Comparison of ENCODE assay signal across 32 cellular contexts in genomic region chr20:34443546-34443945, GRCh38.
"Had no signal": no experiment of that assay in that cellular context is flagged by ENCODE, and none has a peak within 500 bp of the region (broad histone marks: within the 10 kb centered on the region; RNA-seq: fewer than 3 reads in every experiment).

No MANE protein-coding gene starts in this region.

- H3K9me3 Mint-ChIP-seq: activated CD4-positive, alpha-beta memory T cell treated with anti-CD3 and anti-CD28 coated beads, Interleukin-2, amount 10 ng/mL, durations not matched to agents 7 days and 5 days; activated naive CD4-positive, alpha-beta T cell treated with anti-CD3 and anti-CD28 coated beads, Interleukin-2, amount 10 ng/mL, durations not matched to agents 7 days and 5 days; activated naive CD8-positive, alpha-beta T cell treated with anti-CD3 and anti-CD28 coated beads, Interleukin-2, amount 50 U/mL, for 24 hours; brain had no signal

- H3K4me1 Mint-ChIP-seq: activated CD8-positive, alpha-beta memory T cell treated with anti-CD3 and anti-CD28 coated beads, Interleukin-2, amount 10 ng/mL, durations not matched to agents 7 days and 5 days; activated naive CD4-positive, alpha-beta T cell treated with anti-CD3 and anti-CD28 coated beads, Interleukin-2, amount 10 ng/mL, durations not matched to agents 7 days and 5 days; brain had no signal

- DNase-seq: activated CD4-positive, alpha-beta memory T cell treated with anti-CD3 and anti-CD28 coated beads, Interleukin-2, amount 10 ng/mL, durations not matched to agents 7 days and 5 days; activated CD4-positive, alpha-beta T cell treated with anti-CD3 and anti-CD28 coated beads for 1 hour; activated CD4-positive, alpha-beta T cell treated with anti-CD3 and anti-CD28 coated beads for 48 hours; activated CD4-positive, CD25-positive, alpha-beta regulatory T cell; activated CD8-positive, alpha-beta memory T cell treated with anti-CD3 and anti-CD28 coated beads for 24 hours; activated CD8-positive, alpha-beta memory T cell treated with anti-CD3 and anti-CD28 coated beads, Interleukin-2, amount 10 ng/mL, durations not matched to agents 7 days and 5 days; activated CD8-positive, alpha-beta memory T cell treated with anti-CD3 and anti-CD28 coated beads, Interleukin-2, amount 50 U/mL, for 48 hours; activated effector memory CD4-positive, alpha-beta T cell treated with Interleukin-2 at 50 U/mL for 16 hours; activated naive CD4-positive, alpha-beta T cell treated with anti-CD3 and anti-CD28 coated beads, Interleukin-2, amount 10 ng/mL, durations not matched to agents 7 days and 5 days; activated naive CD8-positive, alpha-beta T cell treated with anti-CD3 and anti-CD28 coated beads, Interleukin-2, amount 50 U/mL, for 24 hours; activated T-cell treated with anti-CD3 and anti-CD28 coated beads, Interleukin-2, amount 50 U/mL, for 48 hours; anterior cingulate cortex; caudate nucleus; MM.1S; MV-4-11; NCI-H1092; NCI-H1436 treated with DMSO at 0.1 percent for 48 hours; NCI-H1694 treated with DMSO at 0.1 percent for 48 hours; NCI-H2029; NCI-H345; NCI-H524 treated with DMSO at 0.1 percent for 48 hours; NCI-H748 treated with DMSO at 0.1 percent for 48 hours; NK-92 treated with Interleukin-12 subunit alpha and Interleukin-12 subunit beta, amount 100 ng/mL, for 24 hours; PC-3; SIG-M5; SW 1271; T-helper 1 cell; T-helper 2 cell; T-helper 9 cell had no signal

- H3K27me3 Mint-ChIP-seq: activated CD4-positive, alpha-beta memory T cell treated with anti-CD3 and anti-CD28 coated beads, Interleukin-2, amount 10 ng/mL, durations not matched to agents 7 days and 5 days; activated CD8-positive, alpha-beta memory T cell treated with anti-CD3 and anti-CD28 coated beads, Interleukin-2, amount 10 ng/mL, durations not matched to agents 7 days and 5 days; activated naive CD4-positive, alpha-beta T cell treated with anti-CD3 and anti-CD28 coated beads, Interleukin-2, amount 10 ng/mL, durations not matched to agents 7 days and 5 days; activated naive CD8-positive, alpha-beta T cell; activated naive CD8-positive, alpha-beta T cell treated with anti-CD3 and anti-CD28 coated beads, Interleukin-2, amount 50 U/mL, for 24 hours; brain had no signal

- ATAC-seq: activated CD8-positive, alpha-beta memory T cell treated with anti-CD3 and anti-CD28 coated beads, Interleukin-2, amount 10 ng/mL, durations not matched to agents 7 days and 5 days; activated naive CD8-positive, alpha-beta T cell treated with anti-CD3 and anti-CD28 coated beads, Interleukin-2, amount 50 U/mL, for 24 hours; PC-3; Right ventricle myocardium inferior had no signal

- H3K27ac Mint-ChIP-seq: activated CD4-positive, alpha-beta memory T cell treated with anti-CD3 and anti-CD28 coated beads, Interleukin-2, amount 10 ng/mL, durations not matched to agents 7 days and 5 days; activated CD8-positive, alpha-beta memory T cell treated with anti-CD3 and anti-CD28 coated beads, Interleukin-2, amount 10 ng/mL, durations not matched to agents 7 days and 5 days; activated naive CD4-positive, alpha-beta T cell treated with anti-CD3 and anti-CD28 coated beads, Interleukin-2, amount 10 ng/mL, durations not matched to agents 7 days and 5 days; activated naive CD8-positive, alpha-beta T cell treated with anti-CD3 and anti-CD28 coated beads, Interleukin-2, amount 50 U/mL, for 24 hours had no signal

- H3K4me3 Mint-ChIP-seq: activated CD4-positive, alpha-beta memory T cell treated with anti-CD3 and anti-CD28 coated beads, Interleukin-2, amount 10 ng/mL, durations not matched to agents 7 days and 5 days; activated CD8-positive, alpha-beta memory T cell treated with anti-CD3 and anti-CD28 coated beads, Interleukin-2, amount 10 ng/mL, durations not matched to agents 7 days and 5 days; activated naive CD4-positive, alpha-beta T cell treated with anti-CD3 and anti-CD28 coated beads, Interleukin-2, amount 10 ng/mL, durations not matched to agents 7 days and 5 days; activated naive CD8-positive, alpha-beta T cell; activated naive CD8-positive, alpha-beta T cell treated with anti-CD3 and anti-CD28 coated beads, Interleukin-2, amount 50 U/mL, for 24 hours; brain had no signal
